ENCODE assay signal across 15 cellular contexts in the genomic region with DNA sequence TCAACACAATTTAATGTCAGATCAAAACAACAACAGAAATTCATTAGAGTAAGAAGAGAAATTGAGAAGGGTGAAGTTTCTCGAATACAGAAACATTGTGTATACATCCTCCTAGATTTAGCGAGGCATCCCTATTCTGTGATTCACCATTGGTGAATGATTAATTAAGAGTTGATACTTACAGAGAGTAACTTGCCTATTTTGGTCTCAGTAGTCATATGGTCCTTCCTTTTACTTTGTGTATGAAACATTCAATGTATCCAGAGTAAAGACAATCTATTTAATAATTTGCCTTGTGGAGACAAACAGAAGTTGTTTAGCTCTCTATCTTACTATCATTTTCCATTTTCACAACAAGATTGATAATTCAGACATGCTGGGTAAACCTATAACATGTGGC.
DNase-seq lines count a peak whose midpoint lies in the region; ATAC-seq lines count a peak whose summit lies in the region.
"Had no signal": no experiment of that assay in that cellular context is flagged by ENCODE, and none has a peak within 500 bp of the region (broad histone marks: within the 10 kb centered on the region; RNA-seq: fewer than 3 reads in every experiment).

No MANE protein-coding gene starts in this region.

- ATAC-seq in GM19467 (IDR thresholded peaks at IDR 0.05; ENCODE audit: unreplicated experiment) (peak; percentile 78), HG03354 (IDR thresholded peaks at IDR 0.05; ENCODE audit: poor library complexity, severe bottlenecking, unreplicated experiment) (peak; percentile 45), GM19023 (IDR thresholded peaks at IDR 0.05; ENCODE audit: unreplicated experiment) (no peak)

- DNase-seq in ACHN = peak; percentile 17
- DNase-seq in kidney glomerular epithelial cell (lab: John Stamatoyannopoulos, UW) = peak; percentile 9
- no peak for DNase-seq in superior temporal gyrus (ENCODE audit: extremely low spot score)
- no peak for DNase-seq in iPS-NIHi11 (ENCODE audit: low spot score)
- DNase-seq in effector CD8-positive, alpha-beta T cell (lab: John Stamatoyannopoulos, UW) = no peak
- DNase-seq: AML-193, DMS153, DMS79 treated with DMSO at 0.1 percent for 48 hours, EL, GM23248, H7, KG1 had no signal

- in situ Hi-C loops in ACHN (cut with HindIII; ENCODE audit: low pct_ligation_motif_present, low pct_unique_long_range_greater_than_20kb, low sequenced_read_pairs) = no loop called here

Comparison
In these comparisons a context has a peak if more than half of its experiments do, and no peak if none do; other contexts are left out.
1. DNase-seq: peak in ACHN (single experiment) and kidney glomerular epithelial cell (single experiment); none in superior temporal gyrus (single experiment), iPS-NIHi11 (single experiment) and effector CD8-positive, alpha-beta T cell (single experiment).